ENCODE assay signal across 8 cellular contexts in the genomic region with DNA sequence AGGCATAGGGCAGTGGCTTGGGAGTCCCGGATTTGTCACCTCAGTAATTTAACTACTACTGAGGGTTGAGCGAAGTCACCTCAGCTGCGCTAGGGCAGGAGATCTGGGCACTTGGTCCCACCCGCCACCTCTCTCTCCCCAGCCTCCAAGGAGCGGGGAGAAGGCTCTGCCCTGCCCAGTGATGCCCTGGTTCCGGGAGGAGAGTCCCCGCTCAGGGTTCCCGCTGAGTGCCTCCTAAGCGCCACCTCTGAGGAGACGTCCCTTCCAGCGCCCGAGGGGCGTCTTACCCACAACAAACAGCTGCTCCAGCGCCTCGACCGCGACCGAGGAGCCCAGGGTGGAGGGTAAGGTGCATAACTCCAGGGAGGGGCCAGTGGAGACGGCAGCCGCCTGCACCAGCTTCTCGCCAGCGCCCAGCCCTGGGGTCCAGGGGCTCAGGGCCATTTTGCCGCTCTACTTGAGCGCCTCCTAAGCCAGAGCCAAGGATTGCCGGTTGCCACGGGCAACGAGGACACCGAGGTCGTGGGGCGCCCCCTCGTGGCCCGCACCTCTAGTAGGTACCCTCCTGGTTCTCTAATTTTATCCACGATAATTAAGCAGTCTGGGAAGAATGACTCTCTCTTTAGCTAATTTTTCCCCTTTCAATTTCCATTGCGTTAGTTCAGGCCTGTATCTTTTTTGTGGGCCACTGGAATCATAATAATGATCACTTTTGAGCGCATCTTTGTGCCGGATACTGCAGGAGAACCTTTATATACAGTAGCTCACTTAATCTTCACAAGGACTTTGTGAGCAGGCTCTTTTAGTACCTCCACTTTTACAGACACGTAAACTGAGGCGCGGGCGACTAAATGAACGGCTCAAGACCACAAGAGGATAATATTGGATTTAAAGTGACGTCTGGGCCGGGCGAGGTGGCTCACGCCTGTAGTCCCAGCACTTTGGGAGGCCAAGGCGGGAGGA. TPM values are rescaled to one million over a fixed set of nuclear protein-coding genes. Genes with fewer than 3 reads are reported as not detected.
DNase-seq lines count a peak whose midpoint lies in the region; ATAC-seq, FAIRE-seq and TF ChIP-seq lines count a peak whose summit lies in the region.

A gene (minus strand): TSS at position 481 of the 963 bp plus-strand sequence. CDS start 37 bp downstream, at position 444.

- H3K4me1 ChIP-seq in DND-41 (ENCODE audit: insufficient read depth, low read length) (no peaks in the 10 kb centered on the region), KMS-11 (ENCODE audit: low read depth, poor library complexity, severe bottlenecking) (no peaks in the 10 kb centered on the region), SK-N-SH (ENCODE audit: control insufficient read depth in 1 of 2, insufficient read depth in 2 of 2, low read depth in 1 of 2, low read length in 1 of 2) (peaks cover 0 to 4% of the 10 kb centered on the region in 2 experiments; a peak in 2 of 4 replicates), pancreas (no peaks in the 10 kb centered on the region), thyroid gland (peaks cover 0 to 9% of the 10 kb centered on the region in 2 donors)

- no peaks in the 10 kb centered on the region for H3K36me3 Mint-ChIP-seq in activated naive CD4-positive, alpha-beta T cell treated with anti-CD3 and anti-CD28 coated beads, Interleukin-2, amount 50 U/mL, for 72 hours

- H3K9me3 Mint-ChIP-seq in activated naive CD4-positive, alpha-beta T cell treated with anti-CD3 and anti-CD28 coated beads, Interleukin-2, amount 50 U/mL, for 72 hours, result no peaks in the 10 kb centered on the region

- FAIRE-seq in pancreas (lab: Jason Lieb, UNC), result no peak

- H4K20me1 ChIP-seq in DND-41 (ENCODE audit: insufficient read depth, low read length) (no peaks in the 10 kb centered on the region), KMS-11 (ENCODE audit: insufficient read depth) (no peaks in the 10 kb centered on the region), SK-N-SH (ENCODE audit: insufficient read depth) (no peaks in the 10 kb centered on the region)

- H2AFZ ChIP-seq in DND-41 (ENCODE audit: low read depth, low read length) (no peak within 1 kb of the TSS), KMS-11 (ENCODE audit: low read depth) (peak within 1 kb of the TSS; percentile 93), SK-N-SH (ENCODE audit: low read depth) (peak within 1 kb of the TSS; percentile 89)

- H3K9ac ChIP-seq in DND-41 (ENCODE audit: low read depth, low read length), result no peak within 1 kb of the TSS
- H3K9ac ChIP-seq in KMS-11, result peak within 1 kb of the TSS; percentile 51; the same call in 1 of the 2 replicates
- no peak within 1 kb of the TSS for H3K9ac ChIP-seq in SK-N-SH

- H3K4me3 ChIP-seq in DND-41 (ENCODE audit: low read depth in 1 of 2, low read length in 2 of 2) (no peak within 1 kb of the TSS), KMS-11 (IDR thresholded peaks at IDR 0.05; ENCODE audit: insufficient read depth, low read depth, low read length) (no peak within 1 kb of the TSS), SK-N-SH (ENCODE audit: low read depth in 2 of 2, low read length in 1 of 2) (peak within 1 kb of the TSS; percentile 48 to 59), pancreas (peak within 1 kb of the TSS in 3 of 4 donors; percentile 24 to 51 (median 38)), thyroid gland (replicated peaks in 1 of 3) (peak within 1 kb of the TSS in 2 of 3 donors; percentile 2 to 35)

- DNase-seq in DND-41, result peak; percentile 6
- peak; percentile 89 for DNase-seq in SK-N-SH
- DNase-seq in activated naive CD4-positive, alpha-beta T cell treated with anti-CD3 and anti-CD28 coated beads, Interleukin-2, amount 50 U/mL, for 72 hours (ENCODE audit: low spot score in 2 of 2), result peak; percentile 71 to 84
- peak; percentile 83 for DNase-seq in cardiac septum (ENCODE audit: low spot score)
- DNase-seq in pancreas, result peak; percentile 75 to 94 (median 88)
- peak; percentile 93 to 94 for DNase-seq in thyroid gland

- CTCF ChIA-PET in SK-N-SH (lab: Yijun Ruan, JAX), result interaction anchor here (0.5 to 9.6 kb wide), 63 partner anchors 10 to 1075 kb away, joined by 3 to 198 read pairs (median 5); a partner anchor contains a TSS

- peak within 1 kb of the TSS in 1 of 2 donors; percentile 57 for H3K27ac Mint-ChIP-seq in activated naive CD4-positive, alpha-beta T cell treated with anti-CD3 and anti-CD28 coated beads, Interleukin-2, amount 50 U/mL, for 72 hours

- TF ChIP-seq CTCF in DND-41 (IDR thresholded peaks at IDR 0.05; ENCODE audit: borderline replicate concordance, extremely low read depth, low read length, poor library complexity, severe bottlenecking), result peak; percentile 24
- peak; percentile 74 for TF ChIP-seq CTCF in KMS-11 (conservative IDR thresholded peaks at IDR 0.05; ENCODE audit: low read depth, low read length)
- TF ChIP-seq CTCF in SK-N-SH (IDR thresholded peaks at IDR 0.05), result peak; percentile 78
- peak; percentile 57 to 68 (median 62) for TF ChIP-seq CTCF in pancreas (IDR thresholded peaks at IDR 0.05)
- peak; percentile 17 to 77 (median 62) for TF ChIP-seq CTCF in thyroid gland (IDR thresholded peaks at IDR 0.05)

- H3K79me2 ChIP-seq in DND-41 (ENCODE audit: insufficient read depth, low read length) (no peaks in the 10 kb centered on the region), KMS-11 (ENCODE audit: insufficient read depth, low read depth) (no peaks in the 10 kb centered on the region), SK-N-SH (ENCODE audit: insufficient read depth) (no peaks in the 10 kb centered on the region)

- POLR2A ChIA-PET in SK-N-SH (lab: Yijun Ruan, JAX), result interaction anchor here (1.0 to 1.3 kb wide), 2 partner anchors 69 to 92 kb away, joined by 3 to 7 read pairs; a partner anchor contains a TSS

- H3K27ac ChIP-seq in DND-41 (ENCODE audit: low read length) (no peak within 1 kb of the TSS), KMS-11 (no peak within 1 kb of the TSS), SK-N-SH (ENCODE audit: low read depth in 2 of 2, low read length in 1 of 2) (no peak within 1 kb of the TSS; a peak in 1 of 4 replicates), pancreas (no peak within 1 kb of the TSS), thyroid gland (no peak within 1 kb of the TSS)

- no peak within 1 kb of the TSS for H3K4me2 ChIP-seq in DND-41 (ENCODE audit: insufficient read depth, low read length)
- peak within 1 kb of the TSS; percentile 42 for H3K4me2 ChIP-seq in KMS-11
- H3K4me2 ChIP-seq in SK-N-SH, result peak within 1 kb of the TSS; percentile 64

- H3F3A ChIP-seq in SK-N-SH (replicated peaks; ENCODE audit: insufficient read depth), result no peaks in the 10 kb centered on the region

- H3K27me3 ChIP-seq in DND-41 (ENCODE audit: insufficient read depth, low read length, poor library complexity) (no peaks in the 10 kb centered on the region), KMS-11 (ENCODE audit: insufficient read depth, low read depth) (no peaks in the 10 kb centered on the region), SK-N-SH (ENCODE audit: insufficient read depth) (peaks cover 6% of the 10 kb centered on the region; the same call in 1 of the 2 replicates), pancreas (no peaks in the 10 kb centered on the region), thyroid gland (no peaks in the 10 kb centered on the region)

- H3K9me2 ChIP-seq in SK-N-SH, result no peaks in the 10 kb centered on the region

- intact Hi-C loops in cardiac septum (cut with DNase I) (no loop called here), pancreas (cut with DNase I) (no loop called here), thyroid gland (cut with DNase I) (no loop called here)

- H3K9me3 ChIP-seq in DND-41 (ENCODE audit: insufficient read depth, low read length, severe bottlenecking), result no peaks in the 10 kb centered on the region
- no peaks in the 10 kb centered on the region for H3K9me3 ChIP-seq in SK-N-SH
- no peaks in the 10 kb centered on the region for H3K9me3 ChIP-seq in pancreas
- no peaks in the 10 kb centered on the region for H3K9me3 ChIP-seq in thyroid gland

- no peaks in the 10 kb centered on the region for H3K36me3 ChIP-seq in DND-41 (ENCODE audit: insufficient read depth, low read length)
- no peaks in the 10 kb centered on the region for H3K36me3 ChIP-seq in KMS-11 (ENCODE audit: insufficient read depth)
- H3K36me3 ChIP-seq in SK-N-SH (replicated peaks in 1 of 2; ENCODE audit: control insufficient read depth in 1 of 2, insufficient read depth in 2 of 2, low read length in 1 of 2), result no peaks in the 10 kb centered on the region
- no peaks in the 10 kb centered on the region for H3K36me3 ChIP-seq in pancreas
- no peaks in the 10 kb centered on the region for H3K36me3 ChIP-seq in thyroid gland

- TF ChIP-seq POLR2A in thyroid gland (IDR thresholded peaks at IDR 0.05), result no peak

- ATAC-seq in DND-41 (ENCODE audit: insufficient read depth, low read depth) (peak; percentile 29; the same call in 1 of the 3 replicates), GM21786 (IDR thresholded peaks at IDR 0.05; ENCODE audit: unreplicated experiment) (peak; percentile 96), pancreas (peak; percentile 99 to 100 (median 100))
- ATAC-seq in activated naive CD4-positive, alpha-beta T cell treated with anti-CD3 and anti-CD28 coated beads, Interleukin-2, amount 50 U/mL, for 72 hours, result peak; percentile 99 to 100

- 23% methylated on average over 30 of the region's 46 CpGs for WGBS in SK-N-SH (ENCODE audit: low lambda C conversion rate)
- 14 to 16% methylated on average over 46 of the region's 46 CpGs for WGBS in pancreas, 2 donors
- WGBS in thyroid gland, 2 donors, result 19 to 34% methylated on average over 26 to 41 of the region's 46 CpGs

- peak; percentile 82 for TF ChIP-seq RAD21 in SK-N-SH (IDR thresholded peaks at IDR 0.05; ENCODE audit: low read length)

- no peak for TF ChIP-seq EP300 in SK-N-SH (IDR thresholded peaks at IDR 0.05; ENCODE audit: borderline replicate concordance in 1 of 2, low read depth in 1 of 2, low read length in 1 of 2)

TF ChIP-seq in SK-N-SH, 30 proteins besides CTCF, POLR2A, EP300 and RAD21 (continues in another document):
- TF ChIP-seq, protein P1, sequence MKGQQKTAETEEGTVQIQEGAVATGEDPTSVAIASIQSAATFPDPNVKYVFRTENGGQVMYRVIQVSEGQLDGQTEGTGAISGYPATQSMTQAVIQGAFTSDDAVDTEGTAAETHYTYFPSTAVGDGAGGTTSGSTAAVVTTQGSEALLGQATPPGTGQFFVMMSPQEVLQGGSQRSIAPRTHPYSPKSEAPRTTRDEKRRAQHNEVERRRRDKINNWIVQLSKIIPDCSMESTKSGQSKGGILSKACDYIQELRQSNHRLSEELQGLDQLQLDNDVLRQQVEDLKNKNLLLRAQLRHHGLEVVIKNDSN (IDR thresholded peaks at IDR 0.05; ENCODE audit: borderline replicate concordance, low read depth), result no peak
- peak; percentile 49 for TF ChIP-seq CHD2 (IDR thresholded peaks at IDR 0.05; ENCODE audit: low read length, partially characterized antibody)
- no peak for TF ChIP-seq TAF1 (IDR thresholded peaks at IDR 0.05; ENCODE audit: borderline replicate concordance, low read depth, low read length)
- 0 out of 2 replicates have a peak, but pooled peaks have one; percentile 18 for TF ChIP-seq GATA2 (CRISPR knock-in tag; IDR thresholded peaks at IDR 0.05)

RNA-seq across cellular contexts. Expression of the gene that starts here (rescaled TPM):
- not detected in 2 replicates for polyA plus RNA-seq in SK-N-SH (2012; rRNA removed)
- polyA plus RNA-seq in SK-N-SH (2012; cell fraction: cytosol; rRNA removed), result not detected in 2 replicates
- polyA plus RNA-seq in SK-N-SH (2012; cell fraction: nucleus; rRNA removed), result not detected in 2 replicates
- not detected for total RNA-seq in activated naive CD4-positive, alpha-beta T cell treated with anti-CD3 and anti-CD28 coated beads, Interleukin-2, amount 50 U/mL, for 72 hours
- total RNA-seq in cardiac septum, result not detected
- total RNA-seq in pancreas, result not detected
- polyA plus RNA-seq in pancreas, result not detected
- under 1 TPM in 1 of 4 donors, not detected in 3; 0.24 TPM for total RNA-seq in thyroid gland

Comparison
In these comparisons a context has a peak if more than half of its experiments do, and no peak if none do; other contexts are left out.
1. Peak in DNase-seq, H3K4me3 ChIP-seq and H3K4me2 ChIP-seq in SK-N-SH; RNA of the gene not detected or under 1 TPM.
2. Peak in DNase-seq and ATAC-seq in activated naive CD4-positive, alpha-beta T cell treated with anti-CD3 and anti-CD28 coated beads, Interleukin-2, amount 50 U/mL, for 72 hours; RNA of the gene not detected or under 1 TPM.
3. Peak in DNase-seq in cardiac septum; RNA of the gene not detected or under 1 TPM.
4. Peak in DNase-seq, ATAC-seq and H3K4me3 ChIP-seq in pancreas; RNA of the gene not detected or under 1 TPM.
5. Peak in DNase-seq and H3K4me3 ChIP-seq in thyroid gland; RNA of the gene not detected or under 1 TPM.
6. ATAC-seq: peak in every context shown above with its lines; median percentile 100 in pancreas; 100 in activated naive CD4-positive, alpha-beta T cell treated with anti-CD3 and anti-CD28 coated beads, Interleukin-2, amount 50 U/mL, for 72 hours; 96 in GM21786; 29 in DND-41.
7. DNase-seq: peak in every context shown above with its lines; median percentile 94 in thyroid gland; 89 in SK-N-SH; 88 in pancreas; 83 in cardiac septum; 78 in activated naive CD4-positive, alpha-beta T cell treated with anti-CD3 and anti-CD28 coated beads, Interleukin-2, amount 50 U/mL, for 72 hours; 6 in DND-41.
8. CTCF ChIP-seq: peak in every context shown above with its lines; median percentile 78 in SK-N-SH; 74 in KMS-11; 62 in pancreas; 62 in thyroid gland; 24 in DND-41.